12 cellular contexts compared by ENCODE assay signal in genomic region chr2:174176898-174177297, GRCh38.
DNase-seq lines count a peak whose midpoint lies in the region; ATAC-seq, FAIRE-seq and TF ChIP-seq lines count a peak whose summit lies in the region.
"Had no signal": no experiment of that assay in that cellular context is flagged by ENCODE, and none has a peak within 500 bp of the region (broad histone marks: within the 10 kb centered on the region; RNA-seq: fewer than 3 reads in every experiment).

No MANE protein-coding gene starts in this region.

- TF ChIP-seq RAD21 in K562 (CRISPR knock-in tag; conservative IDR thresholded peaks at IDR 0.05 in 1 of 2, IDR thresholded peaks at IDR 0.05 in 1 of 2), result no peak

- H3K4me1 ChIP-seq in K562 (replicated peaks in 1 of 2; ENCODE audit: control insufficient read depth in 2 of 2, insufficient read depth in 2 of 2, low read length in 2 of 2), result peaks cover 0 to 9% of the 10 kb centered on the region in 2 experiments; a peak in 2 of 5 replicates
- no peaks in the 10 kb centered on the region for H3K4me1 ChIP-seq in trophoblast cell (ENCODE audit: control insufficient read depth in 1 of 2, insufficient read depth in 2 of 2, low read length in 2 of 2)
- H3K4me1 ChIP-seq: colonic mucosa had no signal

- no TSS peak for BruUV-seq in K562 (replicated peaks; lab: Mats Ljungman, UMichigan)

- ATAC-seq in K562 (no peak; the same call in 2 of the 3 replicates), omental fat pad (ENCODE audit: low FRiP score) (no peak), HG03378 (IDR thresholded peaks at IDR 0.05; ENCODE audit: unreplicated experiment) (no peak)

- H3K4me2 ChIP-seq in K562 (ENCODE audit: insufficient read depth, low read length) (no peak overlapping the region), trophoblast cell (ENCODE audit: low read length) (no peak overlapping the region)

- H3K9me3 ChIP-seq in K562 (replicated peaks; ENCODE audit: control insufficient read depth, insufficient read depth, low read depth, low read length), result no peaks in the 10 kb centered on the region; the same call in 1 of the 2 replicates
- H3K9me3 ChIP-seq in trophoblast cell (ENCODE audit: insufficient read depth, low read depth, low read length), result peaks cover 5% of the 10 kb centered on the region
- H3K9me3 ChIP-seq: colonic mucosa, testis had no signal

- no peak overlapping the region for H2BK120ac ChIP-seq in trophoblast cell (ENCODE audit: insufficient read depth, low read length, poor library complexity)

- H3K36me3 ChIP-seq in K562 (ENCODE audit: control insufficient read depth, insufficient read depth, low read length) (peaks cover 19% of the 10 kb centered on the region; the same call in 2 of the 3 replicates), trophoblast cell (ENCODE audit: control insufficient read depth in 1 of 2, insufficient read depth in 2 of 2, low read length in 2 of 2) (no peaks in the 10 kb centered on the region)
- H3K36me3 ChIP-seq: colonic mucosa had no signal

- in situ Hi-C loops in K562 (cut with MboI), result no loop called here

- no peak overlapping the region for H2BK12ac ChIP-seq in trophoblast cell (ENCODE audit: low read length)

- no peak for TF ChIP-seq EP300 in K562 (IDR thresholded peaks at IDR 0.05; ENCODE audit: low read length)

- POLR2A ChIA-PET in K562 (lab: Yijun Ruan, JAX), result no interaction called here

- H3K27me3 ChIP-seq in K562 (ENCODE audit: control insufficient read depth in 2 of 2, insufficient read depth in 2 of 2, low read length in 2 of 2) (no peaks in the 10 kb centered on the region), trophoblast cell (ENCODE audit: insufficient read depth, low read length) (no peaks in the 10 kb centered on the region)
- H3K27me3 ChIP-seq: colonic mucosa, testis had no signal

- FAIRE-seq in K562 (lab: Jason Lieb, UNC), result no peak

- no peak overlapping the region for H3K4ac ChIP-seq in trophoblast cell (ENCODE audit: low read depth, low read length)

- H2AK5ac ChIP-seq in trophoblast cell (ENCODE audit: low read length), result no peak overlapping the region

- DNase-seq in HK-2 (ENCODE audit: unreplicated experiment), result peak; percentile 17
- DNase-seq in NCI-H2107 (lab: John Stamatoyannopoulos, UW), result peak; percentile 18
- no peak for DNase-seq in K562 (ENCODE audit: extremely low read depth in 1 of 4, low spot score in 3 of 4)
- peak; percentile 78 to 94 for DNase-seq in trophoblast cell
- DNase-seq in effector CD8-positive, alpha-beta T cell (lab: John Stamatoyannopoulos, UW), result no peak
- DNase-seq in omental fat pad (ENCODE audit: low spot score), result no peak
- DNase-seq: colonic mucosa, H9, psoas muscle, testis had no signal

- H3K4me3 ChIP-seq in K562 (no peak overlapping the region), trophoblast cell (ENCODE audit: low read depth, low read length) (no peak overlapping the region)
- H3K4me3 ChIP-seq: colonic mucosa, psoas muscle, testis had no signal

- CTCF ChIA-PET in K562 (lab: Yijun Ruan, JAX; ENCODE audit: low intra/inter-chr PET ratio), result no interaction called here

- H3K14ac ChIP-seq in trophoblast cell (ENCODE audit: low read length), result no peak overlapping the region

- TF ChIP-seq CTCF in K562 (IDR thresholded peaks at IDR 0.05 in 2 of 3, conservative IDR thresholded peaks at IDR 0.05 in 1 of 3; ENCODE audit: insufficient read depth in 2 of 3, low read depth in 1 of 3, low read length in 3 of 3), result no peak
- TF ChIP-seq CTCF in omental fat pad (IDR thresholded peaks at IDR 0.05), result no peak

- no peaks in the 10 kb centered on the region; the same call in none of the 2 replicates for H4K20me1 ChIP-seq in K562 (replicated peaks; ENCODE audit: control insufficient read depth, insufficient read depth, low read length)

- WGBS in K562 (ENCODE audit: insufficient coverage, low coverage, missing lambda C conversion rate), result 83% methylated on average over 1 of the region's 1 CpG
- no CpG with 5 or more reads among the region's 1 CpG for WGBS in trophoblast cell (ENCODE audit: extremely low coverage, insufficient coverage, insufficient read length)

- H3K18ac ChIP-seq in trophoblast cell (ENCODE audit: low read length), result no peak overlapping the region

- H3K79me1 ChIP-seq in trophoblast cell (ENCODE audit: low read length), result no peaks in the 10 kb centered on the region

- no peak overlapping the region for H3K23ac ChIP-seq in trophoblast cell (ENCODE audit: low read length)

- no peak overlapping the region for H4K91ac ChIP-seq in trophoblast cell (ENCODE audit: low read depth, low read length)

- no peak overlapping the region for H3K27ac ChIP-seq in K562 (ENCODE audit: extremely low read depth, low read depth, low read length)
- H3K27ac ChIP-seq in trophoblast cell (ENCODE audit: low read depth, low read length), result no peak overlapping the region
- H3K27ac ChIP-seq: colonic mucosa, psoas muscle, testis, VCaP had no signal

- H2AFZ ChIP-seq in K562 (ENCODE audit: low read depth, low read length) (no peak overlapping the region), trophoblast cell (ENCODE audit: insufficient read depth, low read length, poor library complexity) (no peak overlapping the region)

- intact Hi-C loops in K562 (cut with micrococcal nuclease), result no loop called here

- H3K9me1 ChIP-seq in K562 (ENCODE audit: control insufficient read depth, insufficient read depth, low read length), result no peaks in the 10 kb centered on the region

- H3K9ac ChIP-seq in K562 (ENCODE audit: insufficient read depth in 1 of 2, low read depth in 2 of 2, low read length in 2 of 2), result no peak overlapping the region
- no peak overlapping the region for H3K9ac ChIP-seq in trophoblast cell (ENCODE audit: low read length)

- H4K12ac ChIP-seq in trophoblast cell (ENCODE audit: low read depth, low read length), result no peak overlapping the region

- no peak for TF ChIP-seq POLR2A in K562 (conservative IDR thresholded peaks at IDR 0.05)

- H3K79me2 ChIP-seq in K562 (ENCODE audit: control insufficient read depth, insufficient read depth, low read length) (peaks cover 83% of the 10 kb centered on the region), trophoblast cell (ENCODE audit: control insufficient read depth, insufficient read depth, low read length, poor library complexity) (no peaks in the 10 kb centered on the region)

- no peak overlapping the region for H2BK5ac ChIP-seq in trophoblast cell (ENCODE audit: low read depth, low read length, poor library complexity)

- no peak overlapping the region for H4K8ac ChIP-seq in trophoblast cell (ENCODE audit: low read depth, low read length)

TF ChIP-seq in K562, 482 proteins besides CTCF, POLR2A, EP300 and RAD21:
- TF ChIP-seq RBM39 (optimal IDR thresholded peaks at IDR 0.05; ENCODE audit: low read depth, low read length) (no peak), RFX1 (IDR thresholded peaks at IDR 0.05) (peak; percentile 41)

Comparison
In these comparisons a context has a peak if more than half of its experiments do, and no peak if none do; other contexts are left out.
1. DNase-seq: peak in HK-2 (single experiment), NCI-H2107 (single experiment) and trophoblast cell (2 of 2); none in K562 (0 of 4), effector CD8-positive, alpha-beta T cell (single experiment) and omental fat pad (single experiment).